Comparison of ENCODE assay signal across 16 cellular contexts in the genomic region with DNA sequence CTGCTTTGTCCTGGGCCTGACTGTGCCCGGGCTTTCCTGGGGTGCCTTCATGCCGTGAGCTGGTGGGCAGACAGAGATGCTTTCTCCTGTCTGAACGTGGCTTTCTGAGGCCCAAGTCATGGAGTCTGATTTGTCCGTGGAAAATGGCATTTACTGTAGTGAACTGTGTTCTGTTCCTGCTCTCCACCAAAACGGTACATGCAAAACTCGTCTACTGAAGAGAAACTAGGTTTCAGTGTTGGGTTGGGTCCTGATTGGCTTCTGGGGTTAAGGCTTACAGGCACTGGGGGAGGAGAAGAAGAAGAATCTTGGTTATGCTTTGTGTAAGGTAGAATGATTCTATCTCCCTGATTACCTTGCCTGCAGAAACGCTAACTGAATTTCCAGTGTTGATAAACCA.
DNase-seq lines count a peak whose midpoint lies in the region; ATAC-seq and TF ChIP-seq lines count a peak whose summit lies in the region.
"Had no signal": no experiment of that assay in that cellular context is flagged by ENCODE, and none has a peak within 500 bp of the region (broad histone marks: within the 10 kb centered on the region; RNA-seq: fewer than 3 reads in every experiment).

No MANE protein-coding gene starts in this region.

- peak overlapping the region; percentile 93 for H3K9ac ChIP-seq in SK-N-SH

- peaks cover 9% of the 10 kb centered on the region for H3F3A ChIP-seq in SK-N-SH (replicated peaks; ENCODE audit: insufficient read depth)

- no peak for TF ChIP-seq POLR2A in tibial nerve (IDR thresholded peaks at IDR 0.05)

- H3K27ac Mint-ChIP-seq in effector memory CD8-positive, alpha-beta T cell: no peak overlapping the region
- H3K27ac Mint-ChIP-seq: memory B cell, T-cell had no signal

- peaks cover 69% of the 10 kb centered on the region for H3K79me2 ChIP-seq in SK-N-SH (ENCODE audit: insufficient read depth)

- CTCF ChIA-PET in SK-N-SH (lab: Yijun Ruan, JAX): interaction anchor here (1.0 to 9.9 kb wide), 8 partner anchors 9 to 221 kb away, joined by 3 to 46 read pairs (median 8); no protein-coding TSS in a partner anchor

- TF ChIP-seq EP300 in SK-N-SH (IDR thresholded peaks at IDR 0.05; ENCODE audit: borderline replicate concordance in 1 of 2, low read depth in 1 of 2, low read length in 1 of 2) (no peak), tibial nerve (IDR thresholded peaks at IDR 0.05) (no peak)

- no peaks in the 10 kb centered on the region for H4K20me1 ChIP-seq in SK-N-SH (ENCODE audit: insufficient read depth)

- no peak for ATAC-seq in SK-N-SH treated with all-trans-retinoic acid at 6 μM for 48 hours
- no peak for ATAC-seq in effector memory CD8-positive, alpha-beta T cell (replicated peaks)
- ATAC-seq: T-cell had no signal

- in situ Hi-C loops in brain microvascular endothelial cell (cut with HindIII; ENCODE audit: low pct_ligation_motif_present, low sequenced_read_pairs): loop anchor here (25.0 kb wide), 2 partner anchors 175 to 200 kb away; no protein-coding TSS in a partner anchor

- H3K27me3 Mint-ChIP-seq in effector memory CD8-positive, alpha-beta T cell: peaks cover 16 to 58% of the 10 kb centered on the region in 2 donors

- TF ChIP-seq CTCF in SK-N-SH (IDR thresholded peaks at IDR 0.05) (no peak), brain microvascular endothelial cell (IDR thresholded peaks at IDR 0.05; ENCODE audit: low read depth, low read length, missing control alignments) (no peak), kidney epithelial cell (IDR thresholded peaks at IDR 0.05; ENCODE audit: insufficient read depth, low read length, poor library complexity, severe bottlenecking) (no peak), tibial nerve (IDR thresholded peaks at IDR 0.05) (no peak)

- TF ChIP-seq RAD21 in SK-N-SH (IDR thresholded peaks at IDR 0.05; ENCODE audit: low read length): no peak

- peak overlapping the region; percentile 89 for H3K4me2 ChIP-seq in SK-N-SH

- H3K4me1 Mint-ChIP-seq in effector memory CD8-positive, alpha-beta T cell (ENCODE audit: low read depth in 2 of 2): no peaks in the 10 kb centered on the region
- H3K4me1 Mint-ChIP-seq: memory B cell had no signal

- H3K9me3 ChIP-seq in SK-N-SH (no peaks in the 10 kb centered on the region), tibial nerve (no peaks in the 10 kb centered on the region)

- H3K36me3 ChIP-seq in SK-N-SH (replicated peaks in 1 of 2; ENCODE audit: control insufficient read depth in 1 of 2, insufficient read depth in 2 of 2, low read length in 1 of 2) (peaks cover 0 to 3% of the 10 kb centered on the region in 2 experiments), brain microvascular endothelial cell (replicated peaks) (no peaks in the 10 kb centered on the region), kidney epithelial cell (ENCODE audit: control insufficient read depth, insufficient read depth, low read length) (no peaks in the 10 kb centered on the region), tibial nerve (no peaks in the 10 kb centered on the region)
- H3K36me3 ChIP-seq: WERI-Rb-1 had no signal

- no peak overlapping the region for H3K4me3 Mint-ChIP-seq in effector memory CD8-positive, alpha-beta T cell
- H3K4me3 Mint-ChIP-seq: memory B cell, T-cell had no signal

- peaks cover 4 to 5% of the 10 kb centered on the region in 2 donors for H3K9me3 Mint-ChIP-seq in effector memory CD8-positive, alpha-beta T cell
- H3K9me3 Mint-ChIP-seq: memory B cell had no signal

- H3K27ac ChIP-seq in SK-N-SH (ENCODE audit: low read depth in 2 of 2, low read length in 1 of 2) (no peak overlapping the region), brain microvascular endothelial cell (peak overlapping the region; percentile 92), tibial nerve (peak overlapping the region; percentile 48 to 87 (median 58))
- H3K27ac ChIP-seq: foreskin keratinocyte, WERI-Rb-1 had no signal

- H2AFZ ChIP-seq in SK-N-SH (ENCODE audit: low read depth): no peak overlapping the region

- H3K9me2 ChIP-seq in SK-N-SH: no peaks in the 10 kb centered on the region

- H3K4me3 ChIP-seq in SK-N-SH (ENCODE audit: low read depth in 2 of 2, low read length in 1 of 2) (peak overlapping the region; percentile 21 to 95; a peak in 2 of 4 replicates), brain microvascular endothelial cell (ENCODE audit: low read depth, low read length) (peak overlapping the region; percentile 95), kidney epithelial cell (ENCODE audit: low read depth, low read length) (peak overlapping the region; percentile 71), tibial nerve (peak overlapping the region in 1 of 4 donors; percentile 63)

- H3K36me3 Mint-ChIP-seq in effector memory CD8-positive, alpha-beta T cell (ENCODE audit: insufficient read depth): no peaks in the 10 kb centered on the region
- H3K36me3 Mint-ChIP-seq: memory B cell, T-cell had no signal

- WGBS in SK-N-SH (ENCODE audit: low lambda C conversion rate): 73% methylated on average over 6 of the region's 7 CpGs
- 46 to 71% methylated on average over 7 of the region's 7 CpGs for WGBS in tibial nerve, 2 donors

- POLR2A ChIA-PET in SK-N-SH (lab: Yijun Ruan, JAX): no interaction called here

- H3K4me1 ChIP-seq in SK-N-SH (ENCODE audit: control insufficient read depth in 1 of 2, insufficient read depth in 2 of 2, low read depth in 1 of 2, low read length in 1 of 2) (peaks cover 3 to 42% of the 10 kb centered on the region in 2 experiments; a peak in 2 of 4 replicates), tibial nerve (peaks cover 0 to 38% (median 0%) of the 10 kb centered on the region in 4 donors)

- H3K27me3 ChIP-seq in SK-N-SH (ENCODE audit: insufficient read depth) (no peaks in the 10 kb centered on the region), brain microvascular endothelial cell (replicated peaks) (no peaks in the 10 kb centered on the region), kidney epithelial cell (ENCODE audit: control insufficient read depth, insufficient read depth, low read length) (no peaks in the 10 kb centered on the region), tibial nerve (peaks cover 0 to 30% of the 10 kb centered on the region in 2 donors)
- H3K27me3 ChIP-seq: foreskin keratinocyte had no signal

- DNase-seq in SK-N-SH (no peak), brain microvascular endothelial cell (no peak), kidney epithelial cell (ENCODE audit: low read depth) (no peak), tibial nerve (ENCODE audit: low spot score in 2 of 2) (no peak), GDM1 (lab: John Stamatoyannopoulos, UW) (no peak), NCI-H1436 (lab: John Stamatoyannopoulos, UW) (no peak)
- no peak for DNase-seq in effector memory CD8-positive, alpha-beta T cell
- DNase-seq: activated gamma-delta T cell treated with Interleukin-2 at 50 U/mL for 16 hours, aorta, GF-D8, NCI-H774, T-cell had no signal

TF ChIP-seq in SK-N-SH, 30 proteins besides CTCF, POLR2A, EP300 and RAD21:
- TF ChIP-seq, protein P1, sequence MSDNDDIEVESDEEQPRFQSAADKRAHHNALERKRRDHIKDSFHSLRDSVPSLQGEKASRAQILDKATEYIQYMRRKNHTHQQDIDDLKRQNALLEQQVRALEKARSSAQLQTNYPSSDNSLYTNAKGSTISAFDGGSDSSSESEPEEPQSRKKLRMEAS (IDR thresholded peaks at IDR 0.05; ENCODE audit: low read depth): no peak
- TF ChIP-seq, protein P2, sequence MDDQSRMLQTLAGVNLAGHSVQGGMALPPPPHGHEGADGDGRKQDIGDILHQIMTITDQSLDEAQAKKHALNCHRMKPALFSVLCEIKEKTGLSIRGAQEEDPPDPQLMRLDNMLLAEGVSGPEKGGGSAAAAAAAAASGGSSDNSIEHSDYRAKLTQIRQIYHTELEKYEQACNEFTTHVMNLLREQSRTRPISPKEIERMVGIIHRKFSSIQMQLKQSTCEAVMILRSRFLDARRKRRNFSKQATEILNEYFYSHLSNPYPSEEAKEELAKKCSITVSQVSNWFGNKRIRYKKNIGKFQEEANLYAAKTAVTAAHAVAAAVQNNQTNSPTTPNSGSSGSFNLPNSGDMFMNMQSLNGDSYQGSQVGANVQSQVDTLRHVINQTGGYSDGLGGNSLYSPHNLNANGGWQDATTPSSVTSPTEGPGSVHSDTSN (IDR thresholded peaks at IDR 0.05): no peak
- TF ChIP-seq RXRA (IDR thresholded peaks at IDR 0.05; ENCODE audit: borderline replicate concordance, low read depth) (no peak), TCF12 (IDR thresholded peaks at IDR 0.05) (no peak), FOXM1 (IDR thresholded peaks at IDR 0.05; ENCODE audit: low read depth) (no peak)

TF ChIP-seq in SK-N-SH treated with all-trans-retinoic acid at 6 μM for 48 hours, 23 proteins besides CTCF, POLR2A, EP300 and RAD21 (continues in another document):
- TF ChIP-seq, protein P3, sequence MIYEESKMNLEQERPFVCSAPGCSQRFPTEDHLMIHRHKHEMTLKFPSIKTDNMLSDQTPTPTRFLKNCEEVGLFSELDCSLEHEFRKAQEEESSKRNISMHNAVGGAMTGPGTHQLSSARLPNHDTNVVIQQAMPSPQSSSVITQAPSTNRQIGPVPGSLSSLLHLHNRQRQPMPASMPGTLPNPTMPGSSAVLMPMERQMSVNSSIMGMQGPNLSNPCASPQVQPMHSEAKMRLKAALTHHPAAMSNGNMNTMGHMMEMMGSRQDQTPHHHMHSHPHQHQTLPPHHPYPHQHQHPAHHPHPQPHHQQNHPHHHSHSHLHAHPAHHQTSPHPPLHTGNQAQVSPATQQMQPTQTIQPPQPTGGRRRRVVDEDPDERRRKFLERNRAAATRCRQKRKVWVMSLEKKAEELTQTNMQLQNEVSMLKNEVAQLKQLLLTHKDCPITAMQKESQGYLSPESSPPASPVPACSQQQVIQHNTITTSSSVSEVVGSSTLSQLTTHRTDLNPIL (CRISPR knock-in tag; IDR thresholded peaks at IDR 0.05; ENCODE audit: low read depth): no peak
- no peak for TF ChIP-seq GLIS3 (CRISPR knock-in tag; IDR thresholded peaks at IDR 0.05)
- TF ChIP-seq BACH2 (CRISPR knock-in tag; IDR thresholded peaks at IDR 0.05; ENCODE audit: borderline replicate concordance): no peak
- no peak for TF ChIP-seq ISL1 (CRISPR knock-in tag; IDR thresholded peaks at IDR 0.05)
- TF ChIP-seq, protein P4, sequence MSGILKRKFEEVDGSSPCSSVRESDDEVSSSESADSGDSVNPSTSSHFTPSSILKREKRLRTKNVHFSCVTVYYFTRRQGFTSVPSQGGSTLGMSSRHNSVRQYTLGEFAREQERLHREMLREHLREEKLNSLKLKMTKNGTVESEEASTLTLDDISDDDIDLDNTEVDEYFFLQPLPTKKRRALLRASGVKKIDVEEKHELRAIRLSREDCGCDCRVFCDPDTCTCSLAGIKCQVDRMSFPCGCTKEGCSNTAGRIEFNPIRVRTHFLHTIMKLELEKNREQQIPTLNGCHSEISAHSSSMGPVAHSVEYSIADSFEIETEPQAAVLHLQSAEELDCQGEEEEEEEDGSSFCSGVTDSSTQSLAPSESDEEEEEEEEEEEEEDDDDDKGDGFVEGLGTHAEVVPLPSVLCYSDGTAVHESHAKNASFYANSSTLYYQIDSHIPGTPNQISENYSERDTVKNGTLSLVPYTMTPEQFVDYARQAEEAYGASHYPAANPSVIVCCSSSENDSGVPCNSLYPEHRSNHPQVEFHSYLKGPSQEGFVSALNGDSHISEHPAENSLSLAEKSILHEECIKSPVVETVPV (CRISPR knock-in tag; IDR thresholded peaks at IDR 0.05): no peak
- no peak for TF ChIP-seq ZNF70 (CRISPR knock-in tag; IDR thresholded peaks at IDR 0.05)
- no peak for TF ChIP-seq TOX (CRISPR knock-in tag; IDR thresholded peaks at IDR 0.05; ENCODE audit: borderline replicate concordance)
- TF ChIP-seq PPARA (CRISPR knock-in tag; IDR thresholded peaks at IDR 0.05; ENCODE audit: borderline replicate concordance): no peak

Comparison
In these comparisons a context has a peak if more than half of its experiments do, and no peak if none do; other contexts are left out.
1. H3K27ac ChIP-seq: peak in brain microvascular endothelial cell (single experiment) and tibial nerve (4 of 4); none in SK-N-SH (0 of 2).